Comparison of ENCODE assay signal across 1 cellular context in genomic region chr3:62119139-62119538, GRCh38.
TF ChIP-seq lines count a peak whose summit lies in the region.

No MANE protein-coding gene starts in this region.

TF ChIP-seq in GM23338, 12 proteins besides CTCF, POLR2A, EP300 and RAD21 (continued from another document):
- TF ChIP-seq ZNF462 (CRISPR knock-in tag; IDR thresholded peaks at IDR 0.05), result no peak
- TF ChIP-seq STAT1 (IDR thresholded peaks at IDR 0.05; ENCODE audit: unreplicated experiment), result no peak
